ENCODE assay signal across 1 cellular context in genomic region chrY:6894496-6894895, GRCh38.
TF ChIP-seq lines count a peak whose summit lies in the region.

No MANE protein-coding gene starts in this region.

TF ChIP-seq in HepG2, 621 proteins besides CTCF, POLR2A, EP300 and RAD21:
- TF ChIP-seq ZNF276 (CRISPR knock-in tag; IDR thresholded peaks at IDR 0.05; ENCODE audit: low read depth) (no peak), PLSCR1 (CRISPR knock-in tag; IDR thresholded peaks at IDR 0.05; ENCODE audit: borderline replicate concordance) (no peak), ZNF30 (CRISPR knock-in tag; IDR thresholded peaks at IDR 0.05) (no peak), BRF2 (CRISPR knock-in tag; IDR thresholded peaks at IDR 0.05) (no peak), HNF1A (IDR thresholded peaks at IDR 0.05; ENCODE audit: low read depth) (no peak), HNF1A (CRISPR knock-in tag; IDR thresholded peaks at IDR 0.05; ENCODE audit: borderline replicate concordance) (no peak), ZNF512B (CRISPR knock-in tag; IDR thresholded peaks at IDR 0.05; ENCODE audit: borderline replicate concordance) (no peak), ZNF644 (CRISPR knock-in tag; IDR thresholded peaks at IDR 0.05; ENCODE audit: low read depth) (no peak), PAXIP1 (CRISPR knock-in tag; conservative IDR thresholded peaks at IDR 0.05) (no peak), ZSCAN5A (CRISPR knock-in tag; IDR thresholded peaks at IDR 0.05; ENCODE audit: borderline replicate concordance) (no peak), ZNF746 (CRISPR knock-in tag; IDR thresholded peaks at IDR 0.05) (no peak), BORCS8-MEF2B (CRISPR knock-in tag; IDR thresholded peaks at IDR 0.05) (no peak), DZIP1 (CRISPR knock-in tag; IDR thresholded peaks at IDR 0.05) (no peak), ZNF10 (CRISPR knock-in tag; IDR thresholded peaks at IDR 0.05; ENCODE audit: borderline replicate concordance, low read depth) (no peak)
